ENCODE assay signal across 1 cellular context in genomic region chr19:726993-727956, GRCh38.
TF ChIP-seq lines count a peak whose summit lies in the region.

No MANE protein-coding gene starts in this region.

TF ChIP-seq in H1, 55 proteins besides CTCF, POLR2A, EP300 and RAD21:
- TF ChIP-seq RXRA (IDR thresholded peaks at IDR 0.05; ENCODE audit: insufficient read depth, low read depth, low read length) (peak; percentile 81; the same call in 1 of the 2 replicates), CBX8 (IDR thresholded peaks at IDR 0.05; ENCODE audit: borderline replicate concordance, low read depth, low read length) (no peak)
TF ChIP-seq in H1: peak in this region for 1.
